In the genomic region with DNA sequence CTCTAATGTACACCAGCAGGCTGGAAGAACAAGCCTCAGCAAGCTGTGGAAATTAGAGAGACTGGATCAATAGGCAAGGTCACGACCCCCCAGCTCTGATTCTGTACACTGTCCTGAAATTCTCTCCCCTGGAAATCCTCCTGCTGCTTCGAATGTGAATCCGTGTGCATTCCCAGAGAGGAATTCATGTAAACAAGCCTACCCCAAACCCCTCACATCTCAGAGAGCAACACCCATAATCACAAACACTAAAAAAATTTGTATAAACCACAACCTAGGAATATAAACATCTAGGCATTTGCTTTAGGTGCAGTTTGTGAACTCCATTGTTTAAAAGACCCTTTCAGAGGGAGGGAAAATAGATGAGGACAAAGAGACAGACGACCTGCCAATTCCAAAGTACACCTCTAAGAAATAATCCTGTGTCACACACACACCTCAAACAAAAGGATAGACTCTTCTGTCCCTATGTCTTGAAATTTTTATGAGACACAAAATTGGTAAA, we compare ENCODE assay signal across 20 cellular contexts.
"Had no signal": no experiment of that assay in that cellular context is flagged by ENCODE, and none has a peak within 500 bp of the region (broad histone marks: within the 10 kb centered on the region; RNA-seq: fewer than 3 reads in every experiment).

No MANE protein-coding gene starts in this region.

- DNase-seq: colonic mucosa; dermis blood vessel endothelial cell; esophagus squamous epithelium; foreskin fibroblast; kidney; left colon; mammary epithelial cell; naive thymus-derived CD8-positive, alpha-beta T cell; occipital lobe; pancreas; spleen; stimulated activated CD4-positive, alpha-beta T cell treated with anti-CD3 and anti-CD28 coated beads, Interleukin-15, amount 100 ng/mL, for 24 hours; stimulated activated CD4-positive, alpha-beta T cell treated with anti-CD3 and anti-CD28 coated beads, Interleukin-1b, Interleukin-23, amount 100 ng/mL, for 48 hours; stimulated activated CD4-positive, alpha-beta T cell treated with anti-CD3 and anti-CD28 coated beads, Interleukin-4, amount 100 ng/mL, for 4 hours; stimulated activated naive CD4-positive, alpha-beta T cell treated with Interleukin-2 at 50 U/mL for 16 hours; trophoblast cell; uterus had no signal

- H3K27ac Mint-ChIP-seq: naive thymus-derived CD8-positive, alpha-beta T cell had no signal

- H3K9me3 ChIP-seq: colonic mucosa, esophagus squamous epithelium, gastroesophageal sphincter, pancreas, prostate gland, spleen, uterus had no signal

- H3K4me1 ChIP-seq: colonic mucosa, esophagus squamous epithelium, gastroesophageal sphincter, pancreas, prostate gland, spleen, uterus had no signal

- H3K36me3 Mint-ChIP-seq: naive thymus-derived CD8-positive, alpha-beta T cell had no signal

- H3K27me3 ChIP-seq: colonic mucosa, esophagus squamous epithelium, gastroesophageal sphincter, pancreas, spleen, uterus had no signal

- ATAC-seq: gastroesophageal sphincter; left colon; naive thymus-derived CD8-positive, alpha-beta T cell; pancreas; sciatic nerve had no signal

- H3K4me3 ChIP-seq: colonic mucosa, esophagus squamous epithelium, gastroesophageal sphincter, pancreas, prostate gland, spleen, uterus had no signal

- H3K4me1 Mint-ChIP-seq: naive thymus-derived CD8-positive, alpha-beta T cell had no signal

- H3K4me3 Mint-ChIP-seq: naive thymus-derived CD8-positive, alpha-beta T cell had no signal

- H3K27ac ChIP-seq: colonic mucosa, esophagus squamous epithelium, gastroesophageal sphincter, pancreas, prostate gland, spleen, uterus had no signal

- H3K36me3 ChIP-seq: colonic mucosa, esophagus squamous epithelium, gastroesophageal sphincter, pancreas, prostate gland, spleen, uterus had no signal
